1 cellular context compared by ENCODE assay signal in the genomic region with DNA sequence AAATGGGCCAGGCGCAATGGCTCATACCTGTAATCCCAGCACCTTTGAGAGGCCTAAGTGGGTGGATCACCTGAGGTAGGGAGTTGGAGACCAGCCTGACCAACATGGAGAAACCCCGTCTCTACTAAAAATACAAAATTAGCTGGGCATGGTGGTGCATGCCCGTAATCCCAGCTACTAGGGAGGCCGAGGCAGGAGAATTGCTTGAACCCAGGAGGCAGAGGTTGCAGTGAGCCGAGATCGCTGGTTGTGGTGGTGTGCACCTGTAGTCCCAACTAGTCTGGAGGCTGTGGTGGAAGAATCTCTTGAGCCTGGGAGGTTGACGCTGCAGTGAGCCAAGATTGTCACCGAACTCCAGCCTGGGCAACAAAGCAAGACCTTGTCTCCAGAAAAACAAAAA.
TF ChIP-seq lines count a peak whose summit lies in the region.

No MANE protein-coding gene starts in this region.

TF ChIP-seq in HepG2, 621 proteins besides CTCF, POLR2A, EP300 and RAD21:
- TF ChIP-seq THAP9 (CRISPR knock-in tag; IDR thresholded peaks at IDR 0.05; ENCODE audit: borderline replicate concordance) (0 out of 2 replicates have a peak, but pooled peaks have one; percentile 27), ZNF274 (CRISPR knock-in tag; IDR thresholded peaks at IDR 0.05) (0 out of 2 replicates have a peak, but pooled peaks have one; percentile 29), ZNF607 (CRISPR knock-in tag; IDR thresholded peaks at IDR 0.05; ENCODE audit: borderline replicate concordance) (0 out of 2 replicates have a peak, but pooled peaks have one; percentile 17), ZNF839 (CRISPR knock-in tag; IDR thresholded peaks at IDR 0.05; ENCODE audit: borderline replicate concordance) (0 out of 2 replicates have a peak, but pooled peaks have one; percentile 24), NRL (CRISPR knock-in tag; IDR thresholded peaks at IDR 0.05; ENCODE audit: borderline replicate concordance) (0 out of 2 replicates have a peak, but pooled peaks have one; percentile 48)
